Comparison of ENCODE assay signal across 25 cellular contexts in genomic region chr6:79597155-79597554, GRCh38.
"Had no signal": no experiment of that assay in that cellular context is flagged by ENCODE, and none has a peak within 500 bp of the region (broad histone marks: within the 10 kb centered on the region; RNA-seq: fewer than 3 reads in every experiment).

No MANE protein-coding gene starts in this region.

- H3K27me3 Mint-ChIP-seq: dendritic cell treated with granulocyte-macrophage colony-stimulating factor and Interleukin-4, amounts not matched to agents 40 ng/mL and 50 ng/mL, for 4 days had no signal

- ATAC-seq: effector memory CD8-positive, alpha-beta T cell; esophagus mucosa; gastrocnemius medialis; heart right ventricle; left cardiac atrium; left lung; left ventricle myocardium superior; lower lobe of right lung; mucosa of descending colon; naive thymus-derived CD8-positive, alpha-beta T cell had no signal

- H3K27ac ChIP-seq: epithelial cell of prostate, esophagus squamous epithelium, gastrocnemius medialis, heart right ventricle, left lung, lower lobe of right lung had no signal

- H3K4me1 ChIP-seq: gastrocnemius medialis, left lung, lower lobe of right lung had no signal

- H3K4me3 Mint-ChIP-seq: dendritic cell treated with granulocyte-macrophage colony-stimulating factor and Interleukin-4, amounts not matched to agents 40 ng/mL and 50 ng/mL, for 4 days; effector memory CD8-positive, alpha-beta T cell; endodermal cell; mesothelial cell of epicardium; naive B cell; naive thymus-derived CD8-positive, alpha-beta T cell had no signal

- H3K4me3 ChIP-seq: esophagus squamous epithelium, gastrocnemius medialis, heart right ventricle, left lung, lower lobe of right lung, mucosa of descending colon had no signal

- H3K9me3 Mint-ChIP-seq: dendritic cell treated with granulocyte-macrophage colony-stimulating factor and Interleukin-4, amounts not matched to agents 40 ng/mL and 50 ng/mL, for 4 days; effector memory CD8-positive, alpha-beta T cell; endodermal cell had no signal

- DNase-seq: cortex of kidney; effector CD8-positive, alpha-beta T cell; effector memory CD8-positive, alpha-beta T cell; endodermal cell; erythroblast; esophagus squamous epithelium; foreskin fibroblast; foreskin melanocyte; gastrocnemius medialis; glutamatergic neuron; head of caudate nucleus; heart right ventricle; hippocampal formation; left cardiac atrium; left lung; left ventricle myocardium superior; lower lobe of right lung; mesenchymal stem cell; mucosa of descending colon; naive B cell; naive thymus-derived CD8-positive, alpha-beta T cell had no signal

- H3K27me3 ChIP-seq: esophagus squamous epithelium, gastrocnemius medialis, heart right ventricle, left lung had no signal

- H3K9me3 ChIP-seq: esophagus squamous epithelium, gastrocnemius medialis, heart right ventricle, left lung, lower lobe of right lung, mucosa of descending colon had no signal

- H3K27ac Mint-ChIP-seq: dendritic cell treated with granulocyte-macrophage colony-stimulating factor and Interleukin-4, amounts not matched to agents 40 ng/mL and 50 ng/mL, for 4 days; effector memory CD8-positive, alpha-beta T cell; endodermal cell; mesothelial cell of epicardium; naive B cell had no signal

- H3K4me1 Mint-ChIP-seq: naive B cell; naive thymus-derived CD8-positive, alpha-beta T cell had no signal

- H3K36me3 Mint-ChIP-seq: naive B cell had no signal

- H3K36me3 ChIP-seq: esophagus squamous epithelium, gastrocnemius medialis, heart right ventricle, left lung, lower lobe of right lung had no signal
